Comparison of ENCODE assay signal across 26 cellular contexts in the genomic region with DNA sequence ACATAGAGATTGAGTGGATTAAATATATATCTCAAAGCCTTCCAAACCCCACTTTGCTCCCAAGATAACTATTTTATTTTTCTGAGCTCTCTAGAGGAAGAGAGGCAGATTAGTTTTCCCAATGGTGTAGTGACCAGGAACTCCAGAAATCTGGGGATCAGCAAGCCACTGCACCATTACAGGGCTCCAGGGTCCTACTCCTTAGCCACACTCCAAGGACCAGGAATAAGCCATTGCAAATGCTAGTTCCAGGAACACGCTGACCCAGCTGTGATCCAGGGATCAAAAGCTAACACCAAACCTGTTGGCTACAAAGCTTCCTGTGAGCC.
"Had no signal": no experiment of that assay in that cellular context is flagged by ENCODE, and none has a peak within 500 bp of the region (broad histone marks: within the 10 kb centered on the region; RNA-seq: fewer than 3 reads in every experiment).

No MANE protein-coding gene starts in this region.

- FAIRE-seq: kidney had no signal

- H3K4me3 ChIP-seq: hepatocyte, left lung, lung, mucosa of descending colon, ovary, right atrium auricular region, right lobe of liver, stomach, testis, thyroid gland, transverse colon, upper lobe of left lung, vagina had no signal

- H3K27ac Mint-ChIP-seq: naive thymus-derived CD4-positive, alpha-beta T cell; natural killer cell treated with Interleukin-12 subunit alpha and Interleukin-12 subunit beta and Interleukin-15 and Interleukin-18, amount 100 ng/mL, for 72 hours; progenitor cell of endocrine pancreas; stimulated activated naive B cell treated with anti-CD40 and anti-IgM and Interleukin-4, amounts not matched to agents 10 μg/mL and 1 μg/mL and 100 μg/mL, for 72 hours had no signal

- H3K4me2 ChIP-seq: hepatocyte had no signal

- H3K4me1 Mint-ChIP-seq: memory B cell; naive thymus-derived CD4-positive, alpha-beta T cell had no signal

- H2AFZ ChIP-seq: hepatocyte had no signal

- ATAC-seq: left colon; left lung; mucosa of descending colon; naive thymus-derived CD4-positive, alpha-beta T cell; natural killer cell treated with Interleukin-12 subunit alpha and Interleukin-12 subunit beta and Interleukin-15 and Interleukin-18, amount 100 ng/mL, for 72 hours; right lobe of liver; stimulated activated naive B cell treated with anti-CD40 and anti-IgM and Interleukin-4, amounts not matched to agents 10 μg/mL and 1 μg/mL and 100 μg/mL, for 72 hours; stimulated activated naive CD8-positive, alpha-beta T cell treated with anti-CD3 and anti-CD28 coated beads, Interleukin-15, Interleukin-2, amounts not matched to agents 100 U/mL and 50 U/mL, for 24 hours had no signal

- H3K9me3 Mint-ChIP-seq: natural killer cell treated with Interleukin-12 subunit alpha and Interleukin-12 subunit beta and Interleukin-15 and Interleukin-18, amount 100 ng/mL, for 72 hours had no signal

- H3K79me2 ChIP-seq: hepatocyte had no signal

- H3K36me3 ChIP-seq: left lung, ovary, right atrium auricular region, right lobe of liver, stomach, thyroid gland, transverse colon, upper lobe of left lung, vagina had no signal

- H3K27ac ChIP-seq: hepatocyte, left lung, ovary, right atrium auricular region, right lobe of liver, stomach, testis, thyroid gland, transverse colon, upper lobe of left lung had no signal

- H3K27me3 ChIP-seq: hepatocyte, left lung, ovary, right atrium auricular region, right lobe of liver, stomach, testis, thyroid gland, transverse colon, upper lobe of left lung, vagina had no signal

- H3K4me1 ChIP-seq: right atrium auricular region, right lobe of liver, stomach, thyroid gland, transverse colon, upper lobe of left lung had no signal

- H3K9me3 ChIP-seq: left lung, mucosa of descending colon, ovary, right atrium auricular region, right lobe of liver, testis, thyroid gland, transverse colon, upper lobe of left lung, vagina had no signal

- DNase-seq: kidney; left colon; left lung; midbrain; mucosa of descending colon; naive thymus-derived CD4-positive, alpha-beta T cell; ovary; right lobe of liver; stimulated activated CD4-positive, alpha-beta T cell treated with anti-CD3 and anti-CD28 coated beads, Interleukin-12 subunit alpha, Interleukin-12 subunit beta, amount 100 ng/mL, for 4 hours; stimulated activated CD4-positive, alpha-beta T cell treated with anti-CD3 and anti-CD28 coated beads, Interleukin-15, amount 100 ng/mL, for 24 hours; stimulated activated CD4-positive, alpha-beta T cell treated with anti-CD3 and anti-CD28 coated beads, Interleukin-2, amount 100 ng/mL, for 24 hours; stimulated activated CD4-positive, alpha-beta T cell treated with anti-CD3 and anti-CD28 coated beads, Interleukin-4, amount 100 ng/mL, for 1 hour; stimulated activated naive B cell treated with anti-CD40 and anti-IgM and Interleukin-4, amounts not matched to agents 10 μg/mL and 1 μg/mL and 100 μg/mL, for 72 hours; stimulated activated naive CD8-positive, alpha-beta T cell treated with anti-CD3 and anti-CD28 coated beads, Interleukin-15, Interleukin-2, amounts not matched to agents 100 U/mL and 50 U/mL, for 24 hours; stomach; testis; thyroid gland; transverse colon; upper lobe of left lung had no signal

- H3K4me3 Mint-ChIP-seq: memory B cell; naive thymus-derived CD4-positive, alpha-beta T cell; natural killer cell treated with Interleukin-12 subunit alpha and Interleukin-12 subunit beta and Interleukin-15 and Interleukin-18, amount 100 ng/mL, for 72 hours; stimulated activated naive B cell treated with anti-CD40 and anti-IgM and Interleukin-4, amounts not matched to agents 10 μg/mL and 1 μg/mL and 100 μg/mL, for 72 hours had no signal

- H3K36me3 Mint-ChIP-seq: memory B cell; naive thymus-derived CD4-positive, alpha-beta T cell; natural killer cell treated with Interleukin-12 subunit alpha and Interleukin-12 subunit beta and Interleukin-15 and Interleukin-18, amount 100 ng/mL, for 72 hours; stimulated activated naive B cell treated with anti-CD40 and anti-IgM and Interleukin-4, amounts not matched to agents 10 μg/mL and 1 μg/mL and 100 μg/mL, for 72 hours had no signal
